In the genomic region with DNA sequence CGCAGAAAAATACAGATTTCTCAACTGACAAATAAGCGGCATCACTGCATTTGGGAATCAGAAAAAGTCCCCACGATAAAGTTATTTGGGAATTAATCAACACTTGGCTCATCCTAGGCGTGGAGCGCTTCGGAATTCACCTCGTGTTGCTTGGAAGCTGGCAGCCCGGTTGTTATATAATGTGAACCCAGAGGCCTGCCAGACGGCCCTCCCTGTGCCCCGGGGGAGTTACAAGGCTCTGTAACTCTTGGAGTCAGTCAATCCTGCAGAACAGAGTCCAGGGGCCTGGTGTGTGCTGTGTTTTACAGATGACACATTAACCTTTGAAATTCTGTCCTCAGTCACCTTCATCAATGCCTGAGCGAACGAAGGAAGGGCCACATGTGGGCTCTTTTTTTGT, we compare ENCODE assay signal across 13 cellular contexts.
DNase-seq lines count a peak whose midpoint lies in the region; ATAC-seq, FAIRE-seq and TF ChIP-seq lines count a peak whose summit lies in the region.
"Had no signal": no experiment of that assay in that cellular context is flagged by ENCODE, and none has a peak within 500 bp of the region (broad histone marks: within the 10 kb centered on the region; RNA-seq: fewer than 3 reads in every experiment).

No MANE protein-coding gene starts in this region.

- POLR2A ChIA-PET in A549 (lab: Yijun Ruan, JAX), result no interaction called here
- POLR2A ChIA-PET in WTC11 (lab: Charles Lee), result no interaction called here

- H3K36me3 Mint-ChIP-seq in WTC11, result peaks cover 7% of the 10 kb centered on the region; the same call in 1 of the 2 replicates

- H3K27ac Mint-ChIP-seq in WTC11, result 0 out of 2 replicates have a peak overlapping the region, but pooled peaks have one; percentile 61

- no peak for TF ChIP-seq CTCF in A549 (IDR thresholded peaks at IDR 0.05)
- TF ChIP-seq CTCF in WTC11 (IDR thresholded peaks at IDR 0.05), result no peak

- no peak for ATAC-seq in A549
- ATAC-seq in WTC11, result no peak
- ATAC-seq in Right ventricle myocardium superior (ENCODE audit: poor library complexity), result peak; percentile 67
- no peak for ATAC-seq in GM21528 (IDR thresholded peaks at IDR 0.05; ENCODE audit: low FRiP score, unreplicated experiment)
- ATAC-seq in GM18498 (IDR thresholded peaks at IDR 0.05; ENCODE audit: unreplicated experiment), result no peak
- ATAC-seq in HG03378 (IDR thresholded peaks at IDR 0.05; ENCODE audit: unreplicated experiment), result no peak

- H3K9me3 Mint-ChIP-seq in WTC11, result peaks cover 8% of the 10 kb centered on the region

- CTCF ChIA-PET in A549 (lab: Yijun Ruan, JAX) (interaction anchor here (1.7 to 7.2 kb wide), 2 partner anchors 14 to 102 kb away, joined by 9 to 52 read pairs; no protein-coding TSS in a partner anchor), WTC11 (lab: Charles Lee) (interaction anchor here (0.6 to 1.0 kb wide), 2 partner anchors 13 to 197 kb away, joined by 4 read pairs; no protein-coding TSS in a partner anchor)

- no peak for TF ChIP-seq EP300 in A549 (IDR thresholded peaks at IDR 0.05)

- no peak overlapping the region for H3K4me3 Mint-ChIP-seq in WTC11
- H3K4me3 Mint-ChIP-seq: B cell had no signal

- TF ChIP-seq POLR2A in A549 (IDR thresholded peaks at IDR 0.05; ENCODE audit: low read length), result no peak

- WGBS in A549 (ENCODE audit: missing lambda C conversion rate), result 55% methylated on average over 12 of the region's 12 CpGs

- peaks cover 50% of the 10 kb centered on the region for H3K4me1 Mint-ChIP-seq in WTC11

- H3K9me3 ChIP-seq in A549, result no peaks in the 10 kb centered on the region

- H3K27ac ChIP-seq in A549, result peak overlapping the region; percentile 6 to 20; a peak in 3 of 6 replicates

- peaks cover 26% of the 10 kb centered on the region for H3K4me1 ChIP-seq in A549

- FAIRE-seq in A549 (lab: Jason Lieb, UNC), result no peak
- FAIRE-seq: HTR-8/SVneo, TTC549 had no signal

- intact Hi-C loops in Right ventricle myocardium superior (cut with DNase I), result loop anchor here (10.0 kb wide), 1 partner anchor 117 kb away; no protein-coding TSS in a partner anchor

- H3K4me2 ChIP-seq in A549, result no peak overlapping the region

- TF ChIP-seq RAD21 in A549 (conservative IDR thresholded peaks at IDR 0.05 in 1 of 2, IDR thresholded peaks at IDR 0.05 in 1 of 2), result no peak

- DNase-seq in A549 (ENCODE audit: low read depth in 1 of 2, low spot score in 1 of 2) (no peak), WTC11 (ENCODE audit: low spot score) (no peak), Right ventricle myocardium superior (peak; percentile 78), nucleus accumbens (lab: John Stamatoyannopoulos, UW) (peak in 33 of 56 donors; percentile 11 to 76 (median 38)), NCI-H69 (lab: John Stamatoyannopoulos, UW) (no peak)
- DNase-seq: NCI-H1930 had no signal

- no peaks in the 10 kb centered on the region for H3K27me3 Mint-ChIP-seq in WTC11 (ENCODE audit: low read depth)
- H3K27me3 Mint-ChIP-seq: B cell, progenitor cell of endocrine pancreas had no signal

- H3K4me3 ChIP-seq in A549, result no peak overlapping the region

TF ChIP-seq in A549, 52 proteins besides CTCF, POLR2A, EP300 and RAD21 (continues in another document):
- no peak for TF ChIP-seq CHD2 (IDR thresholded peaks at IDR 0.05; ENCODE audit: low read length, partially characterized antibody)
- no peak for TF ChIP-seq SMC3 (IDR thresholded peaks at IDR 0.05)
- no peak for TF ChIP-seq ZC3H11A (IDR thresholded peaks at IDR 0.05)
- no peak for TF ChIP-seq MAFK (IDR thresholded peaks at IDR 0.05; ENCODE audit: partially characterized antibody)
- no peak for TF ChIP-seq BCL3 (IDR thresholded peaks at IDR 0.05)
- TF ChIP-seq, protein P1, sequence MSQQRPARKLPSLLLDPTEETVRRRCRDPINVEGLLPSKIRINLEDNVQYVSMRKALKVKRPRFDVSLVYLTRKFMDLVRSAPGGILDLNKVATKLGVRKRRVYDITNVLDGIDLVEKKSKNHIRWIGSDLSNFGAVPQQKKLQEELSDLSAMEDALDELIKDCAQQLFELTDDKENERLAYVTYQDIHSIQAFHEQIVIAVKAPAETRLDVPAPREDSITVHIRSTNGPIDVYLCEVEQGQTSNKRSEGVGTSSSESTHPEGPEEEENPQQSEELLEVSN (IDR thresholded peaks at IDR 0.05; ENCODE audit: borderline replicate concordance, low read depth), result no peak
- TF ChIP-seq JUN (IDR thresholded peaks at IDR 0.05), result no peak
- no peak for TF ChIP-seq PBX3 (IDR thresholded peaks at IDR 0.05)
- TF ChIP-seq KDM1A (IDR thresholded peaks at IDR 0.05; ENCODE audit: low read depth), result no peak
- TF ChIP-seq RARB (CRISPR knock-in tag; IDR thresholded peaks at IDR 0.05), result no peak
- TF ChIP-seq RFX5 (IDR thresholded peaks at IDR 0.05), result no peak
- TF ChIP-seq USF2 (IDR thresholded peaks at IDR 0.05), result no peak
- no peak for TF ChIP-seq HDAC2 (IDR thresholded peaks at IDR 0.05)

TF ChIP-seq in WTC11, 78 proteins besides CTCF, POLR2A, EP300 and RAD21:
- TF ChIP-seq HMGXB4 (CRISPR knock-in tag; IDR thresholded peaks at IDR 0.05) (no peak), MYBL2 (CRISPR knock-in tag; IDR thresholded peaks at IDR 0.05) (no peak), HMGA2 (CRISPR knock-in tag; IDR thresholded peaks at IDR 0.05) (no peak), JAZF1 (CRISPR knock-in tag; IDR thresholded peaks at IDR 0.05) (no peak)
- TF ChIP-seq, protein P2, sequence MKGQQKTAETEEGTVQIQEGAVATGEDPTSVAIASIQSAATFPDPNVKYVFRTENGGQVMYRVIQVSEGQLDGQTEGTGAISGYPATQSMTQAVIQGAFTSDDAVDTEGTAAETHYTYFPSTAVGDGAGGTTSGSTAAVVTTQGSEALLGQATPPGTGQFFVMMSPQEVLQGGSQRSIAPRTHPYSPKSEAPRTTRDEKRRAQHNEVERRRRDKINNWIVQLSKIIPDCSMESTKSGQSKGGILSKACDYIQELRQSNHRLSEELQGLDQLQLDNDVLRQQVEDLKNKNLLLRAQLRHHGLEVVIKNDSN (CRISPR knock-in tag; IDR thresholded peaks at IDR 0.05), result no peak

Comparison
In these comparisons a context has a peak if more than half of its experiments do, and no peak if none do; other contexts are left out.
1. DNase-seq: peak in Right ventricle myocardium superior (single experiment) and nucleus accumbens (33 of 56); none in A549 (0 of 2), WTC11 (single experiment) and NCI-H69 (single experiment).